14 cellular contexts compared by ENCODE assay signal in the genomic region with DNA sequence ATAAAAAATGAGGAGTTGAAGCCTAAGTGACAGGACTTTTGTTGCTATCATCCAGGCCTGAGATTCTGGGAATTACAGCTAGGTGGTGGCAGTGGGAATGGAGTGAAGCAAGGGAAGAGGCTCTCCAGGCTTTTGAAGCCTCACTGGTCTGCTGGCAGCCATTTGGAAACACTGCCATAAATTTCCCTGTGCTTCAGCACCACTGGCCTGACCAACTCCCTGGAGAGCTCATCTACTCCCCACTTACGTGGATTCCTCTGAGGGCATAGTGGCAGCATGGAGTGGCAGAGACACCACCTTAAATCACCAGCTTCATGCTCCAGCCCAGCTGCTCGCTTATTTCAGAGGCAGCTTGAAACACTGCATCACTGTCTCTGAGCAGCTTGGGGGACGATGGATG.
DNase-seq lines count a peak whose midpoint lies in the region; ATAC-seq and TF ChIP-seq lines count a peak whose summit lies in the region.
"Had no signal": no experiment of that assay in that cellular context is flagged by ENCODE, and none has a peak within 500 bp of the region (broad histone marks: within the 10 kb centered on the region; RNA-seq: fewer than 3 reads in every experiment).

No MANE protein-coding gene starts in this region.

- no peak overlapping the region for H3K23ac ChIP-seq in neuronal stem cell (ENCODE audit: low read depth, low read length, poor library complexity)

- H3K36me3 ChIP-seq in neuronal stem cell (replicated peaks in 1 of 2; ENCODE audit: control insufficient read depth in 2 of 2, insufficient read depth in 2 of 2, low read length in 2 of 2), result no peaks in the 10 kb centered on the region
- H3K36me3 ChIP-seq: colonic mucosa, lower lobe of right lung had no signal

- H3K27me3 ChIP-seq in neuronal stem cell (ENCODE audit: control insufficient read depth in 3 of 3, insufficient read depth in 3 of 3, low read depth in 1 of 3, low read length in 3 of 3), result no peaks in the 10 kb centered on the region
- H3K27me3 ChIP-seq: colonic mucosa had no signal

- no CpG with 5 or more reads among the region's 3 CpGs for whole genome bisulfite sequencing in neuronal stem cell (ENCODE audit: extremely low coverage in 2 of 2, insufficient read length in 2 of 2, insufficient replicate concordance in 1 of 2), 2 donors

- H2BK5ac ChIP-seq in neuronal stem cell (ENCODE audit: low read length), result no peak overlapping the region

- H3K79me1 ChIP-seq in neuronal stem cell (ENCODE audit: low read depth, low read length), result peaks cover 2% of the 10 kb centered on the region

- H3K4me2 ChIP-seq in neuronal stem cell (ENCODE audit: insufficient read depth, low read length, poor library complexity, severe bottlenecking), result no peak overlapping the region

- no peak overlapping the region for H4K8ac ChIP-seq in neuronal stem cell (ENCODE audit: low read depth, low read length)

- no peak overlapping the region for H3K14ac ChIP-seq in neuronal stem cell (ENCODE audit: low read length)

- H2AFZ ChIP-seq in neuronal stem cell (ENCODE audit: low read length), result peak overlapping the region; percentile 29

- H3K9me3 ChIP-seq in neuronal stem cell (replicated peaks in 1 of 2; ENCODE audit: control insufficient read depth in 2 of 2, insufficient read depth in 1 of 2, low read depth in 1 of 2, low read length in 2 of 2), result no peaks in the 10 kb centered on the region
- H3K9me3 ChIP-seq: colonic mucosa, lower lobe of right lung had no signal

- H3K9me3 Mint-ChIP-seq in endothelial cell (ENCODE audit: unreplicated experiment), result no peaks in the 10 kb centered on the region
- H3K9me3 Mint-ChIP-seq in activated naive CD8-positive, alpha-beta T cell treated with anti-CD3 and anti-CD28 coated beads, Interleukin-2, amount 50 U/mL, for 24 hours, result peaks cover 5% of the 10 kb centered on the region
- H3K9me3 Mint-ChIP-seq: stimulated activated naive CD8-positive, alpha-beta T cell treated with anti-CD3 and anti-CD28 coated beads, Interleukin-15, Interleukin-2, amounts not matched to agents 100 ng/mL and 50 ng/mL, for 24 hours had no signal

- DNase-seq in DMS153 treated with DMSO at 0.1 percent for 48 hours (lab: John Stamatoyannopoulos, UW; ENCODE audit: unreplicated experiment) (peak; percentile 17), NCI-H187 (lab: John Stamatoyannopoulos, UW) (peak; percentile 4 to 25), endothelial cell (ENCODE audit: low spot score) (peak; percentile 6), neuronal stem cell (ENCODE audit: low spot score) (peak; percentile 3), T-helper 2 cell (no peak), DMS79 treated with DMSO at 0.1 percent for 48 hours (lab: John Stamatoyannopoulos, UW) (no peak)
- DNase-seq in activated naive CD8-positive, alpha-beta T cell treated with anti-CD3 and anti-CD28 coated beads, Interleukin-2, amount 50 U/mL, for 24 hours, result no peak
- DNase-seq: CD4-positive, alpha-beta memory T cell; colonic mucosa; lower lobe of right lung; NCI-H146; PC-3 had no signal

- peak overlapping the region; percentile 91 for H3K18ac ChIP-seq in neuronal stem cell (ENCODE audit: low read length)

- peaks cover 4% of the 10 kb centered on the region for H3K27me3 Mint-ChIP-seq in endothelial cell (ENCODE audit: unreplicated experiment)
- no peaks in the 10 kb centered on the region for H3K27me3 Mint-ChIP-seq in activated naive CD8-positive, alpha-beta T cell treated with anti-CD3 and anti-CD28 coated beads, Interleukin-2, amount 50 U/mL, for 24 hours
- H3K27me3 Mint-ChIP-seq: CD4-positive, alpha-beta memory T cell; stimulated activated naive CD8-positive, alpha-beta T cell treated with anti-CD3 and anti-CD28 coated beads, Interleukin-15, Interleukin-2, amounts not matched to agents 100 ng/mL and 50 ng/mL, for 24 hours had no signal

- no peak for ATAC-seq in activated naive CD8-positive, alpha-beta T cell treated with anti-CD3 and anti-CD28 coated beads, Interleukin-2, amount 50 U/mL, for 24 hours
- ATAC-seq in HG02885 (IDR thresholded peaks at IDR 0.05; ENCODE audit: poor library complexity, unreplicated experiment), result no peak
- ATAC-seq: lower lobe of right lung, PC-3 had no signal

- H3K4me1 ChIP-seq in neuronal stem cell (ENCODE audit: control insufficient read depth in 2 of 2, insufficient read depth in 1 of 2, low read depth in 1 of 2, low read length in 2 of 2), result peaks cover 0 to 3% of the 10 kb centered on the region in 2 donors
- H3K4me1 ChIP-seq: colonic mucosa, lower lobe of right lung had no signal

- no peak overlapping the region for H3K4me3 Mint-ChIP-seq in endothelial cell (ENCODE audit: unreplicated experiment)
- H3K4me3 Mint-ChIP-seq in activated naive CD8-positive, alpha-beta T cell treated with anti-CD3 and anti-CD28 coated beads, Interleukin-2, amount 50 U/mL, for 24 hours, result no peak overlapping the region
- H3K4me3 Mint-ChIP-seq: CD4-positive, alpha-beta memory T cell; stimulated activated naive CD8-positive, alpha-beta T cell treated with anti-CD3 and anti-CD28 coated beads, Interleukin-15, Interleukin-2, amounts not matched to agents 100 ng/mL and 50 ng/mL, for 24 hours had no signal

- no peak overlapping the region for H2AK5ac ChIP-seq in neuronal stem cell (ENCODE audit: low read depth, low read length)

- peaks cover 3% of the 10 kb centered on the region for H3K36me3 Mint-ChIP-seq in endothelial cell (ENCODE audit: low read depth, unreplicated experiment)
- H3K36me3 Mint-ChIP-seq in activated naive CD8-positive, alpha-beta T cell treated with anti-CD3 and anti-CD28 coated beads, Interleukin-2, amount 50 U/mL, for 24 hours (ENCODE audit: low read depth), result no peaks in the 10 kb centered on the region
- H3K36me3 Mint-ChIP-seq: CD4-positive, alpha-beta memory T cell had no signal

- H3K4me3 ChIP-seq in neuronal stem cell (ENCODE audit: low read length in 2 of 2), result no peak overlapping the region
- H3K4me3 ChIP-seq: colonic mucosa, lower lobe of right lung had no signal

- no peak overlapping the region for H4K91ac ChIP-seq in neuronal stem cell (ENCODE audit: low read depth, low read length, poor library complexity)

- H3K27ac ChIP-seq in neuronal stem cell (replicated peaks; ENCODE audit: low read length), result no peak overlapping the region
- H3K27ac ChIP-seq: colonic mucosa, lower lobe of right lung had no signal

- no peak overlapping the region for H2BK15ac ChIP-seq in neuronal stem cell (ENCODE audit: low read length)

- peaks cover 2% of the 10 kb centered on the region for H3K4me1 Mint-ChIP-seq in endothelial cell (ENCODE audit: unreplicated experiment)
- H3K4me1 Mint-ChIP-seq in activated naive CD8-positive, alpha-beta T cell treated with anti-CD3 and anti-CD28 coated beads, Interleukin-2, amount 50 U/mL, for 24 hours, result no peaks in the 10 kb centered on the region
- H3K4me1 Mint-ChIP-seq: CD4-positive, alpha-beta memory T cell had no signal

- H2BK120ac ChIP-seq in neuronal stem cell (ENCODE audit: low read depth, low read length), result no peak overlapping the region

- no peak overlapping the region for H3K27ac Mint-ChIP-seq in endothelial cell (ENCODE audit: unreplicated experiment)
- no peak overlapping the region for H3K27ac Mint-ChIP-seq in activated naive CD8-positive, alpha-beta T cell treated with anti-CD3 and anti-CD28 coated beads, Interleukin-2, amount 50 U/mL, for 24 hours
- H3K27ac Mint-ChIP-seq: CD4-positive, alpha-beta memory T cell; stimulated activated naive CD8-positive, alpha-beta T cell treated with anti-CD3 and anti-CD28 coated beads, Interleukin-15, Interleukin-2, amounts not matched to agents 100 ng/mL and 50 ng/mL, for 24 hours had no signal

- H3K9ac ChIP-seq in neuronal stem cell (ENCODE audit: low read depth, low read length, poor library complexity), result no peak overlapping the region

- no peak overlapping the region for H2BK12ac ChIP-seq in neuronal stem cell (ENCODE audit: low read length)

- H3K4ac ChIP-seq in neuronal stem cell (ENCODE audit: low read length), result no peak overlapping the region

- TF ChIP-seq CTCF in endothelial cell (IDR thresholded peaks at IDR 0.05; ENCODE audit: unreplicated experiment), result no peak

Comparison
In these comparisons a context has a peak if more than half of its experiments do, and no peak if none do; other contexts are left out.
1. DNase-seq: peak in DMS153 treated with DMSO at 0.1 percent for 48 hours (single experiment), NCI-H187 (2 of 2), endothelial cell (single experiment) and neuronal stem cell (single experiment); none in activated naive CD8-positive, alpha-beta T cell treated with anti-CD3 and anti-CD28 coated beads, Interleukin-2, amount 50 U/mL, for 24 hours (single experiment), T-helper 2 cell (0 of 5) and DMS79 treated with DMSO at 0.1 percent for 48 hours (single experiment).